Comparison of ENCODE assay signal across 34 cellular contexts in the genomic region with DNA sequence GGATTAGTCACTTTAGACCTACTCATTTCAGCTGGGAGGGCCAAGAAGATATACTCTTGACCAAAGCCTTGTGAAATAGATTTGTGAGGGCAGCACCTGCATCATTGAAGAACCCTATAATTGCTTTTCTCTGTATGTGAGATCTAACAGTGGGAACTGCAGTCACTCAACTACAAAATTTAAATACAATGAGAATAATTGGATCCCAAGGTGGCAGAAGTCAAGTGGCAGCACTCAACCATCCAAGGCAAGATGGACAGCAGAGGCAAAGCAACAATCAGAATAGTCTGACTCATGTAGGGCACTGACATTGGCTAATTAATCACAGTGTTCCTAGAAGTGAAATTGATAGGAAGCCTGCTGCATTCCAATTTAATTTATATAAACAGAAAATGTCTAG.
"Had no signal": no experiment of that assay in that cellular context is flagged by ENCODE, and none has a peak within 500 bp of the region (broad histone marks: within the 10 kb centered on the region; RNA-seq: fewer than 3 reads in every experiment).

No MANE protein-coding gene starts in this region.

- H3K9me3 ChIP-seq: MG63 had no signal

- H3K36me3 ChIP-seq: MG63 had no signal

- H3K4me3 ChIP-seq: MG63 had no signal

- DNase-seq: Karpas-422, Kasumi-1, MG63, MM.1S, MV-4-11, NCI-H1048, NCI-H1092, NCI-H1092 treated with DMSO at 0.1 percent for 48 hours, NCI-H1105, NCI-H1105 treated with DMSO at 0.1 percent for 48 hours, NCI-H1417, NCI-H1417 treated with DMSO at 0.1 percent for 48 hours, NCI-H1436, NCI-H1436 treated with DMSO at 0.1 percent for 48 hours, NCI-H146, NCI-H1694, NCI-H1694 treated with DMSO at 0.1 percent for 48 hours, NCI-H187, NCI-H187 treated with DMSO at 0.1 percent for 48 hours, NCI-H1930, NCI-H2029, NCI-H2029 treated with DMSO at 0.1 percent for 48 hours, NCI-H2081, NCI-H2081 treated with DMSO at 0.1 percent for 48 hours, NCI-H2107, NCI-H2171, NCI-H2171 treated with DMSO at 0.1 percent for 48 hours, NCI-H2227 treated with DMSO at 0.1 percent for 48 hours, NCI-H226, NCI-H345, NCI-H446, NCI-H446 treated with DMSO at 0.1 percent for 48 hours, NCI-H510A, NCI-H510A treated with DMSO at 0.1 percent for 48 hours had no signal
